Comparison of ENCODE assay signal across 29 cellular contexts in the genomic region with DNA sequence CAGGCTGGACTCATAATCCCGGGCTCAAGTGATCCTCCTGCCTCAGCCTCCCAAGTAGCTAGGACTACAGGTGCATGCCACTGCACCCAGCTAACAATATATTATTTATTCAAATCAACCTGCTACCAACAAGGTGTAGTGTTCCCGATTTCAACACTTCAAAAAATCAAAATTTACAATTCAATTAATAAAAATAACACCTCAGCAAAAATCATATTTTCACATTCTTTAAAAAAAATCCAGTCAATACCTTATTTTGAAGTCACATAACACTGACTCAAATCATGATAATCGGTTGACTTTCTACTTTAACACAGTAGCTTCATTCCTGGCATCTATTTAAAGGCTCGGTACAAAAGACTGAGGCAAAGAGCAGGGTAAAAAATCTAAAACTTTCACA.
"Had no signal": no experiment of that assay in that cellular context is flagged by ENCODE, and none has a peak within 500 bp of the region (broad histone marks: within the 10 kb centered on the region; RNA-seq: fewer than 3 reads in every experiment).

No MANE protein-coding gene starts in this region.

- H3K27ac Mint-ChIP-seq: naive thymus-derived CD8-positive, alpha-beta T cell; stimulated activated memory B cell treated with anti-CD40 and anti-IgM and Interleukin-4, amounts not matched to agents 10 μg/mL and 1 μg/mL and 100 μg/mL, for 72 hours had no signal

- H3K27me3 ChIP-seq: neutrophil, pancreas, spleen, stomach, thyroid gland, tibial nerve, upper lobe of left lung, vagina had no signal

- H3K27ac ChIP-seq: neutrophil, pancreas, psoas muscle, skin epidermis, spleen, stomach, thoracic aorta, thyroid gland, tibial nerve, upper lobe of left lung, vagina had no signal

- H3K27me3 Mint-ChIP-seq: naive thymus-derived CD8-positive, alpha-beta T cell; natural killer cell treated with Interleukin-12 subunit alpha and Interleukin-12 subunit beta and Interleukin-15 and Interleukin-18, amount 100 ng/mL, for 72 hours; stimulated activated memory B cell treated with anti-CD40 and anti-IgM and Interleukin-4, amounts not matched to agents 10 μg/mL and 1 μg/mL and 100 μg/mL, for 72 hours had no signal

- H3K9me3 Mint-ChIP-seq: naive thymus-derived CD8-positive, alpha-beta T cell; natural killer cell treated with Interleukin-12 subunit alpha and Interleukin-12 subunit beta and Interleukin-15 and Interleukin-18, amount 100 ng/mL, for 72 hours; nephron progenitor cell; neural crest cell; stimulated activated memory B cell treated with anti-CD40 and anti-IgM and Interleukin-4, amounts not matched to agents 10 μg/mL and 1 μg/mL and 100 μg/mL, for 72 hours had no signal

- H3K4me2 ChIP-seq: smooth muscle cell had no signal

- ATAC-seq: naive thymus-derived CD8-positive, alpha-beta T cell; natural killer cell treated with Interleukin-12 subunit alpha and Interleukin-12 subunit beta and Interleukin-15 and Interleukin-18, amount 100 ng/mL, for 72 hours; pancreas; psoas muscle; right cardiac atrium; sciatic nerve; stimulated activated memory B cell treated with anti-CD40 and anti-IgM and Interleukin-4, amounts not matched to agents 10 μg/mL and 1 μg/mL and 100 μg/mL, for 72 hours; stimulated activated naive CD8-positive, alpha-beta T cell treated with anti-CD3 and anti-CD28 coated beads, Interleukin-15, Interleukin-2, amounts not matched to agents 100 U/mL and 50 U/mL, for 24 hours had no signal

- FAIRE-seq: pancreas, urothelium cell line had no signal

- H3K4me1 Mint-ChIP-seq: neural crest cell; stimulated activated memory B cell treated with anti-CD40 and anti-IgM and Interleukin-4, amounts not matched to agents 10 μg/mL and 1 μg/mL and 100 μg/mL, for 72 hours had no signal

- DNase-seq: naive thymus-derived CD8-positive, alpha-beta T cell; nephron progenitor cell; nucleus accumbens; pancreas; psoas muscle; right cardiac atrium; spleen; stimulated activated CD4-positive, alpha-beta T cell treated with anti-CD3 and anti-CD28 coated beads, Interleukin-12 subunit alpha, Interleukin-12 subunit beta, amount 100 ng/mL, for 4 hours; stimulated activated CD4-positive, alpha-beta T cell treated with anti-CD3 and anti-CD28 coated beads, Interleukin-1b, Interleukin-23, amount 100 ng/mL, for 48 hours; stimulated activated CD4-positive, alpha-beta T cell treated with anti-CD3 and anti-CD28 coated beads, Interleukin-4, amount 100 ng/mL, for 1 hour; stimulated activated CD4-positive, alpha-beta T cell treated with anti-CD3 and anti-CD28 coated beads, Interleukin-4, amount 100 ng/mL, for 4 hours; stimulated activated CD8-positive, alpha-beta memory T cell treated with anti-CD3 and anti-CD28 coated beads, Interleukin-4, amount 100 ng/mL, for 48 hours; stimulated activated naive CD4-positive, alpha-beta T cell; stimulated activated naive CD8-positive, alpha-beta T cell treated with anti-CD3 and anti-CD28 coated beads, Interleukin-15, Interleukin-2, amounts not matched to agents 100 U/mL and 50 U/mL, for 24 hours; stomach; thyroid gland; trophoblast cell; upper lobe of left lung had no signal

- H3K36me3 ChIP-seq: pancreas had no signal

- H3K4me3 ChIP-seq: pancreas, psoas muscle, skin epidermis, smooth muscle cell, spleen, stomach, thoracic aorta, thyroid gland, tibial nerve, upper lobe of left lung, vagina had no signal

- H3K4me3 Mint-ChIP-seq: naive thymus-derived CD8-positive, alpha-beta T cell; natural killer cell treated with Interleukin-12 subunit alpha and Interleukin-12 subunit beta and Interleukin-15 and Interleukin-18, amount 100 ng/mL, for 72 hours; nephron progenitor cell; neural crest cell; stimulated activated memory B cell treated with anti-CD40 and anti-IgM and Interleukin-4, amounts not matched to agents 10 μg/mL and 1 μg/mL and 100 μg/mL, for 72 hours had no signal

- H3K36me3 Mint-ChIP-seq: natural killer cell treated with Interleukin-12 subunit alpha and Interleukin-12 subunit beta and Interleukin-15 and Interleukin-18, amount 100 ng/mL, for 72 hours had no signal

- H3K4me1 ChIP-seq: pancreas, psoas muscle, spleen, stomach, thyroid gland, tibial nerve, upper lobe of left lung, vagina had no signal

- H3K9me3 ChIP-seq: neutrophil, pancreas, psoas muscle, spleen, stomach, thoracic aorta, thyroid gland, tibial nerve, upper lobe of left lung, vagina had no signal
